Comparison of ENCODE assay signal across 1 cellular context in genomic region chr2:101570121-101570520, GRCh38.
TF ChIP-seq lines count a peak whose summit lies in the region.

No MANE protein-coding gene starts in this region.

TF ChIP-seq in GM23338, 12 proteins besides CTCF, POLR2A, EP300 and RAD21 (continued from another document):
- TF ChIP-seq REST (IDR thresholded peaks at IDR 0.05; ENCODE audit: unreplicated experiment) (no peak), STAT1 (IDR thresholded peaks at IDR 0.05; ENCODE audit: unreplicated experiment) (no peak), EZH2 (IDR thresholded peaks at IDR 0.05; ENCODE audit: low read depth, unreplicated experiment) (no peak), CREB1 (CRISPR knock-in tag; IDR thresholded peaks at IDR 0.05; ENCODE audit: low read depth) (no peak), ZNF462 (CRISPR knock-in tag; IDR thresholded peaks at IDR 0.05) (no peak), ZNF114 (CRISPR knock-in tag; IDR thresholded peaks at IDR 0.05) (no peak), EZH2phosphoT487 (IDR thresholded peaks at IDR 0.05; ENCODE audit: unreplicated experiment) (no peak), POLR2AphosphoS5 (IDR thresholded peaks at IDR 0.05; ENCODE audit: low read depth) (no peak), ZNF331 (CRISPR knock-in tag; IDR thresholded peaks at IDR 0.05; ENCODE audit: low read depth) (no peak)
- TF ChIP-seq, protein P1, sequence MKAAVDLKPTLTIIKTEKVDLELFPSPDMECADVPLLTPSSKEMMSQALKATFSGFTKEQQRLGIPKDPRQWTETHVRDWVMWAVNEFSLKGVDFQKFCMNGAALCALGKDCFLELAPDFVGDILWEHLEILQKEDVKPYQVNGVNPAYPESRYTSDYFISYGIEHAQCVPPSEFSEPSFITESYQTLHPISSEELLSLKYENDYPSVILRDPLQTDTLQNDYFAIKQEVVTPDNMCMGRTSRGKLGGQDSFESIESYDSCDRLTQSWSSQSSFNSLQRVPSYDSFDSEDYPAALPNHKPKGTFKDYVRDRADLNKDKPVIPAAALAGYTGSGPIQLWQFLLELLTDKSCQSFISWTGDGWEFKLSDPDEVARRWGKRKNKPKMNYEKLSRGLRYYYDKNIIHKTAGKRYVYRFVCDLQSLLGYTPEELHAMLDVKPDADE (IDR thresholded peaks at IDR 0.05) = no peak
